9 cellular contexts compared by ENCODE assay signal in the genomic region with DNA sequence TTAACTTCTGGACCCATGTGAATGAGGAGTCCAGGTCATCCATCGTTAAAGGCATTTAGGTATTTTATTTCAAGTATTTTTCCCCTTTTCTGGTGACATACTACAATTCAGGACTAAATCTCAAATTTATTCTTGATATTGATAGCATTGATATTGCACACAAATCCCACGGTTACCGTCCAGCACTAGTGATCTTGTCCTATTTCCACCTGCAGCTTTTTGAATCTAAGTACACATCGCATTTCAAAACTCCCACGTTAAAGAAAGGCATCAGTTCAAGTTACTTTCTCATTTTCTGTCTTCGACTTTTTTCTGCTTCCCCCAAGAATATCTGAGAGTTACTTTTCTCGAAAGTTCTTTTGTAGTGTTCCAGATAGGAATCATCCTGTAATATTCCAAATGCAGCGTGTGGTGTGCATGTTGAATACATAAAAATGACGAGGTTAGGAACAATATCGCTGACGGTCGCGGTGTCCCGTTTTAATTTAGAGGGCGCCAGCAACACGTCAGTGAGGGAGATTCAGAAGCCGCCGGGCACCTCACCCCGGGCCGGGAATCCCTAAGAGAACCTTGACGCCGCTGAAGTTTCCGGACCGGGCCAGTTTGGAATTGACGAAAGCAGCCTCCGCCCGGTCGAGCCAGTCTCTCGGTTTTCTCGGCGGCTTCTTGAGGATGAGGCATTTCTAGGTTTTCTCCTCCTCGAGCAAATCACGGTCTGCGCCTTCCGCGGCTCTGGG. TPM values are rescaled to one million over a fixed set of nuclear protein-coding genes. Genes with fewer than 3 reads are reported as not detected.
DNase-seq lines count a peak whose midpoint lies in the region; ATAC-seq, FAIRE-seq and TF ChIP-seq lines count a peak whose summit lies in the region.
"Had no signal": no experiment of that assay in that cellular context is flagged by ENCODE, and none has a peak within 500 bp of the region (broad histone marks: within the 10 kb centered on the region; RNA-seq: fewer than 3 reads in every experiment).

No MANE protein-coding gene starts in this region.

- peak overlapping the region; percentile 49; the same call in 1 of the 2 replicates for H3K9ac ChIP-seq in ES-I3 (ENCODE audit: low read depth, low read length)
- H3K9ac ChIP-seq in IMR-90 (ENCODE audit: low read depth, low read length) = no peak overlapping the region
- H3K9ac ChIP-seq in endothelial cell of umbilical vein (replicated peaks; ENCODE audit: extremely low read depth, insufficient read depth, low read length) = no peak overlapping the region
- H3K9ac ChIP-seq in parathyroid adenoma = no peak overlapping the region

- no peak overlapping the region for H2BK15ac ChIP-seq in IMR-90 (ENCODE audit: low read depth, low read length)

- no peak overlapping the region for H2BK5ac ChIP-seq in IMR-90 (ENCODE audit: low read depth, low read length, poor library complexity, severe bottlenecking)

- H2BK20ac ChIP-seq in IMR-90 (ENCODE audit: low read depth, low read length) = no peak overlapping the region

- no peak overlapping the region for H2AK9ac ChIP-seq in IMR-90 (replicated peaks; ENCODE audit: low read depth, low read length, poor library complexity)

- 13% methylated on average over 22 of the region's 36 CpGs; no CpG with 5 or more reads in 1 of the 2 experiments for WGBS in IMR-90 (ENCODE audit: extremely low coverage in 2 of 2, insufficient read length in 1 of 2), 2 experiments

- DNase-seq in IMR-90 (no peak), endothelial cell of umbilical vein (ENCODE audit: low read depth, low spot score) (no peak), NCI-H1694 treated with DMSO at 0.1 percent for 48 hours (lab: John Stamatoyannopoulos, UW) (no peak), SK-N-DZ (ENCODE audit: low spot score) (no peak)

- H3K36me3 ChIP-seq in ES-I3 (ENCODE audit: insufficient read depth, low read length) (no peaks in the 10 kb centered on the region), IMR-90 (ENCODE audit: control insufficient read depth, insufficient read depth, low read length) (no peaks in the 10 kb centered on the region), endothelial cell of umbilical vein (ENCODE audit: control insufficient read depth in 2 of 2, extremely low read depth in 1 of 2, insufficient read depth in 2 of 2, low read length in 2 of 2) (no peaks in the 10 kb centered on the region), parathyroid adenoma (ENCODE audit: control insufficient read depth, insufficient read depth, low read length) (no peaks in the 10 kb centered on the region)
- H3K36me3 ChIP-seq: right lobe of liver had no signal

- TF ChIP-seq POLR2A in IMR-90 (IDR thresholded peaks at IDR 0.05; ENCODE audit: low read depth, low read length) = no peak
- no peak for TF ChIP-seq POLR2A in endothelial cell of umbilical vein (IDR thresholded peaks at IDR 0.05; ENCODE audit: low read depth, low read length)

- BruUV-seq in IMR-90 (replicated peaks; lab: Mats Ljungman, UMichigan) (no TSS peak), endothelial cell of umbilical vein (replicated peaks; lab: Mats Ljungman, UMichigan) (no TSS peak)

- H3K79me1 ChIP-seq in IMR-90 (ENCODE audit: low read depth in 1 of 2, low read length in 2 of 2) = no peaks in the 10 kb centered on the region

- TF ChIP-seq RAD21 in IMR-90 (IDR thresholded peaks at IDR 0.05; ENCODE audit: low read length) = no peak

- FAIRE-seq in endothelial cell of umbilical vein (lab: Jason Lieb, UNC) = no peak

- H4K8ac ChIP-seq in IMR-90 (ENCODE audit: low read depth in 2 of 2, low read length in 2 of 2) = no peak overlapping the region

- no peak overlapping the region for H3K4ac ChIP-seq in IMR-90 (ENCODE audit: low read depth, low read length)

- in situ Hi-C loops in IMR-90 (cut with MboI; ENCODE audit: low sequenced_read_pairs) = no loop called here

- H4K20me1 ChIP-seq in IMR-90 (ENCODE audit: insufficient read depth, low read length) = no peaks in the 10 kb centered on the region
- H4K20me1 ChIP-seq in endothelial cell of umbilical vein (replicated peaks; ENCODE audit: control insufficient read depth, extremely low read depth, insufficient read depth, low read length) = no peaks in the 10 kb centered on the region

- H3K79me2 ChIP-seq in endothelial cell of umbilical vein (ENCODE audit: control insufficient read depth, insufficient read depth, low read length) = no peaks in the 10 kb centered on the region
- no peaks in the 10 kb centered on the region for H3K79me2 ChIP-seq in parathyroid adenoma

- H3K14ac ChIP-seq in IMR-90 (replicated peaks; ENCODE audit: low read depth, low read length) = no peak overlapping the region

- CTCF ChIA-PET in IMR-90 (lab: Yijun Ruan, JAX) (interaction anchor here (1.0 kb wide), 1 partner anchor 12 kb away, joined by 3 read pairs; no protein-coding TSS in a partner anchor), endothelial cell of umbilical vein (lab: Charles Lee) (no interaction called here)

- H3K4me1 ChIP-seq in ES-I3 (ENCODE audit: insufficient read depth, low read length) = no peaks in the 10 kb centered on the region
- no peaks in the 10 kb centered on the region for H3K4me1 ChIP-seq in IMR-90 (ENCODE audit: control insufficient read depth, insufficient read depth, low read length)
- no peaks in the 10 kb centered on the region for H3K4me1 ChIP-seq in endothelial cell of umbilical vein (ENCODE audit: control insufficient read depth, extremely low read depth, insufficient read depth, low read length)
- H3K4me1 ChIP-seq in parathyroid adenoma = peaks cover 5% of the 10 kb centered on the region

- no peak overlapping the region for H3K56ac ChIP-seq in IMR-90 (ENCODE audit: extremely low read depth, insufficient read depth, low read length)

- H3K27ac ChIP-seq in IMR-90 (ENCODE audit: insufficient read depth, low read length) (no peak overlapping the region), endothelial cell of umbilical vein (ENCODE audit: insufficient read depth, low read depth, low read length) (no peak overlapping the region), parathyroid adenoma (no peak overlapping the region)
- H3K27ac ChIP-seq: right lobe of liver had no signal

- POLR2A ChIA-PET in IMR-90 (lab: Charles Lee; ENCODE audit: unreplicated experiment) (interaction anchor here (0.6 kb wide), 1 partner anchor 41 kb away, joined by 6 read pairs; no protein-coding TSS in a partner anchor), endothelial cell of umbilical vein (lab: Charles Lee) (no interaction called here)

- H3K4me3 ChIP-seq in IMR-90 (ENCODE audit: insufficient read depth, low read depth, low read length) (no peak overlapping the region), endothelial cell of umbilical vein (replicated peaks in 1 of 3; ENCODE audit: insufficient read depth in 1 of 3, low read depth in 1 of 3, low read length in 3 of 3) (no peak overlapping the region), parathyroid adenoma (ENCODE audit: low read depth, low read length) (peak overlapping the region; percentile 38)

- H2BK120ac ChIP-seq in IMR-90 (ENCODE audit: low read depth, low read length) = no peak overlapping the region

- peaks cover 30% of the 10 kb centered on the region for H3K27me3 ChIP-seq in IMR-90 (ENCODE audit: control insufficient read depth, insufficient read depth, low read length)
- H3K27me3 ChIP-seq in endothelial cell of umbilical vein (ENCODE audit: control insufficient read depth in 2 of 2, insufficient read depth in 2 of 2, low read length in 2 of 2) = peaks cover 15 to 27% of the 10 kb centered on the region in 2 experiments
- no peaks in the 10 kb centered on the region for H3K27me3 ChIP-seq in parathyroid adenoma (ENCODE audit: control insufficient read depth, insufficient read depth, low read length)

- TF ChIP-seq CTCF in IMR-90 (conservative IDR thresholded peaks at IDR 0.05; ENCODE audit: low read depth, low read length) = no peak
- no peak for TF ChIP-seq CTCF in endothelial cell of umbilical vein (IDR thresholded peaks at IDR 0.05; ENCODE audit: extremely low read depth in 1 of 2, insufficient read depth in 1 of 2, low read depth in 1 of 2, low read length in 2 of 2)
- TF ChIP-seq CTCF in parathyroid adenoma (IDR thresholded peaks at IDR 0.05) = no peak

- no peak overlapping the region for H4K91ac ChIP-seq in IMR-90 (ENCODE audit: insufficient read depth, low read depth, low read length)

- H3K9me3 ChIP-seq in ES-I3 (ENCODE audit: control insufficient read depth, insufficient read depth, low read length) (no peaks in the 10 kb centered on the region), IMR-90 (ENCODE audit: control insufficient read depth, insufficient read depth, low read length) (no peaks in the 10 kb centered on the region), endothelial cell of umbilical vein (replicated peaks; ENCODE audit: control insufficient read depth, insufficient read depth, low read length) (no peaks in the 10 kb centered on the region), parathyroid adenoma (ENCODE audit: control insufficient read depth, low read length) (no peaks in the 10 kb centered on the region)
- H3K9me3 ChIP-seq: right lobe of liver had no signal

- no peak overlapping the region for H2AK5ac ChIP-seq in IMR-90 (ENCODE audit: low read depth, low read length)

- dilution Hi-C loops in IMR-90 (cut with HindIII; ENCODE audit: low sequenced_read_pairs, unreplicated experiment) (no loop called here), endothelial cell of umbilical vein (cut with MboI; ENCODE audit: extremely low pct_ligation_motif_present, low sequenced_read_pairs) (no loop called here)

- ATAC-seq in IMR-90 (ENCODE audit: low read depth) (no peak), GM19467 (IDR thresholded peaks at IDR 0.05; ENCODE audit: unreplicated experiment) (no peak), GM21717 (IDR thresholded peaks at IDR 0.05; ENCODE audit: unreplicated experiment) (no peak)

- no peak overlapping the region for H3K23ac ChIP-seq in IMR-90 (ENCODE audit: low read depth, low read length)

- H3K9me1 ChIP-seq in IMR-90 (ENCODE audit: insufficient read depth, low read length) (no peaks in the 10 kb centered on the region), endothelial cell of umbilical vein (replicated peaks; ENCODE audit: control insufficient read depth, extremely low read depth, insufficient read depth, low read length) (no peaks in the 10 kb centered on the region)

- no peak overlapping the region for H4K5ac ChIP-seq in IMR-90 (ENCODE audit: low read depth, low read length)

- H2AFZ ChIP-seq in IMR-90 (replicated peaks; ENCODE audit: low read length, poor library complexity) (peak overlapping the region; percentile 32), endothelial cell of umbilical vein (ENCODE audit: low read depth, low read length) (no peak overlapping the region), parathyroid adenoma (peak overlapping the region; percentile 77)

- no peak overlapping the region; the same call in 1 of the 2 replicates for H3K4me2 ChIP-seq in IMR-90 (ENCODE audit: low read depth, low read length)
- H3K4me2 ChIP-seq in endothelial cell of umbilical vein (ENCODE audit: insufficient read depth, low read length) = no peak overlapping the region
- peak overlapping the region; percentile 67 for H3K4me2 ChIP-seq in parathyroid adenoma (ENCODE audit: low read length)

- intact Hi-C loops in IMR-90 (cut with micrococcal nuclease) (no loop called here), endothelial cell of umbilical vein (cut with micrococcal nuclease) (no loop called here)

- no peak overlapping the region for H3K18ac ChIP-seq in IMR-90 (ENCODE audit: low read depth, low read length)

RNA-seq across cellular contexts. Expression of gene RGS6, which starts 0.6 kb away (rescaled TPM):
- total RNA-seq in IMR-90 (2012; rRNA removed) = not detected in 2 replicates
- polyA plus RNA-seq in IMR-90 (2012; rRNA removed) = not detected in 2 replicates
- not detected in 2 replicates for polyA plus RNA-seq in IMR-90 (2012; cell fraction: cytosol; rRNA removed)
- 0.01 and 0.15 TPM in 2 replicates for polyA plus RNA-seq in IMR-90 (2012; cell fraction: nucleus; rRNA removed; ENCODE audit: low replicate concordance)
- not detected in 2 replicates for total RNA-seq in endothelial cell of umbilical vein
- polyA plus RNA-seq in endothelial cell of umbilical vein = not detected in 2 replicates
- not detected in 2 replicates for polyA plus RNA-seq in endothelial cell of umbilical vein (2011; cell fraction: cytosol; rRNA removed)
- polyA plus RNA-seq in endothelial cell of umbilical vein (2011; cell fraction: nucleus; rRNA removed) = not detected in 2 replicates
- not detected in 2 replicates for polyA plus RNA-seq in endothelial cell of umbilical vein (2012)
- polyA minus RNA-seq in endothelial cell of umbilical vein = not detected in 2 replicates
- not detected for polyA minus RNA-seq in endothelial cell of umbilical vein (2011; cell fraction: cytosol; rRNA and poly(A)+ RNA removed)
- polyA minus RNA-seq in endothelial cell of umbilical vein (2011; cell fraction: nucleus; rRNA and poly(A)+ RNA removed) = not detected in 2 replicates
- not detected in 2 replicates for polyA plus RNA-seq in SK-N-DZ (2014; cell fraction: cytosol; rRNA removed)
- not detected in 2 replicates for polyA plus RNA-seq in SK-N-DZ (2014; cell fraction: nucleus; rRNA removed)
